In the genomic region with DNA sequence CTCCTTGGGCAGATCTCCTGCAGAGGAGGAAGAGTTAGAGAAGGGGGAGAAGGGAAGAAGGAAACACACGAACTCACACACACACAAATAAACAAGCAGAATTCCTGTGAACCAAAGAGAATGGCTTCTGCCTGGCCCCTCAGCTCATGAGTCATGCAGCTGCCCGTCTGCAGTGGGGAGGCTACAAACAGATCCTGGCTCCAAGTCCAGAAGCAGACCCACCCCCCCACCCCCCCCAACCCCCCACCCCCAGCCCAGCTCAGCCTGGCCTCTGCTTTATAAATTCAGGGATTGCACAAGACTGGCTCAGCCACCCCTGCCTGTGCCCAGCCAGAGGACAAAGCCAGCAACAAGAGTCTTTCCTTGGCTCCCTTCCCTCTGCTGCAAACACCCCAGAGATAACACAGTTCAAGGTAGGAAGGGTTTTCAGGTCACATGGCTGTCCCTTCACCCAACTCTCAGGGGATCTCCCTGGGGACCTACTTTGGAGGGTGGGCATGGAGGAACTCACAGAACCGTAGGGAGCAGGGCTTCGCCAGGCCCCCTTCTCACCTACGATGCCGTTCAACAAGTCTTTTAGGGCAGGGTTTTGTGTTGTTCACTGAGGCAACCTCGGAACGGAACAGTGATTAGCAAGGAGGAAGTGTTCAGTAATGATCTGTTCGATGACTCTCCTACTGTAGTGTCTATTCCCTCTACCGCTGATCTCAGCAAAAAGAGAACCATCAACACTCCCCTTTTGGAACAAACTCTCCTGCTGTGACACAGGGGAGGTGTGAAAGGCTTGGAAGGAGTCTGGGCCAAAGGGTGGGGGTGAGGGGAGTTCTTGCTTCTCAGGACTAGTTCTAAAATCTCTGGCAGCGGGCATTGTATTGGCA, we compare ENCODE assay signal across 8 cellular contexts. TPM values are rescaled to one million over a fixed set of nuclear protein-coding genes. Genes with fewer than 3 reads are reported as not detected.
DNase-seq lines count a peak whose midpoint lies in the region; ATAC-seq and TF ChIP-seq lines count a peak whose summit lies in the region.

No MANE protein-coding gene starts in this region.

- H3K4me3 Mint-ChIP-seq in chondrocyte (ENCODE audit: unreplicated experiment), result peak overlapping the region; percentile 48
- no peak overlapping the region for H3K4me3 Mint-ChIP-seq in T-cell
- H3K4me3 Mint-ChIP-seq in natural killer cell treated with Interleukin-12 subunit alpha and Interleukin-12 subunit beta and Interleukin-15 and Interleukin-18, amount 100 ng/mL, for 72 hours, result no peak overlapping the region

- H3K9me3 ChIP-seq in mesodermal cell (ENCODE audit: control insufficient read depth, low read length), result no peaks in the 10 kb centered on the region

- H3K27ac ChIP-seq in mesodermal cell (ENCODE audit: low read depth, low read length, severe bottlenecking), result peak overlapping the region; percentile 98

- H3K36me3 ChIP-seq in BJ (ENCODE audit: control insufficient read depth, insufficient read depth, low read length) (peaks cover 31% of the 10 kb centered on the region), mesodermal cell (ENCODE audit: control insufficient read depth, insufficient read depth, low read length) (peaks cover 46% of the 10 kb centered on the region)

- TF ChIP-seq CTCF in BJ (IDR thresholded peaks at IDR 0.05; ENCODE audit: insufficient read depth, low read depth, low read length) (no peak), chondrocyte (IDR thresholded peaks at IDR 0.05) (no peak)

- CTCF ChIA-PET in BJ (lab: Yijun Ruan, JAX) (interaction anchor here (1.4 to 3.2 kb wide), 4 partner anchors 51 to 241 kb away, joined by 3 to 13 read pairs (median 6); a partner anchor contains a TSS), T-cell (lab: Charles Lee) (no interaction called here)

- H3K27me3 Mint-ChIP-seq in chondrocyte (ENCODE audit: low read depth) (no peaks in the 10 kb centered on the region), T-cell (peaks cover 12 to 20% of the 10 kb centered on the region in 2 donors)
- no peaks in the 10 kb centered on the region for H3K27me3 Mint-ChIP-seq in natural killer cell treated with Interleukin-12 subunit alpha and Interleukin-12 subunit beta and Interleukin-15 and Interleukin-18, amount 100 ng/mL, for 72 hours

- H3K9me3 Mint-ChIP-seq in chondrocyte (ENCODE audit: low read depth) (no peaks in the 10 kb centered on the region), T-cell (no peaks in the 10 kb centered on the region)
- no peaks in the 10 kb centered on the region for H3K9me3 Mint-ChIP-seq in natural killer cell treated with Interleukin-12 subunit alpha and Interleukin-12 subunit beta and Interleukin-15 and Interleukin-18, amount 100 ng/mL, for 72 hours

- peaks cover 19% of the 10 kb centered on the region for H3K36me3 Mint-ChIP-seq in chondrocyte (ENCODE audit: low read depth)
- no peaks in the 10 kb centered on the region for H3K36me3 Mint-ChIP-seq in T-cell
- no peaks in the 10 kb centered on the region for H3K36me3 Mint-ChIP-seq in natural killer cell treated with Interleukin-12 subunit alpha and Interleukin-12 subunit beta and Interleukin-15 and Interleukin-18, amount 100 ng/mL, for 72 hours

- DNase-seq in BJ (ENCODE audit: low read depth) (peak; percentile 79), M059J (ENCODE audit: low read depth) (peak; percentile 93), chondrocyte (ENCODE audit: low spot score) (no peak), DMS114 treated with DMSO at 0.1 percent for 48 hours (lab: John Stamatoyannopoulos, UW; ENCODE audit: unreplicated experiment) (no peak), T-cell (no peak), NCI-H1092 treated with DMSO at 0.1 percent for 48 hours (lab: John Stamatoyannopoulos, UW) (no peak)
- DNase-seq in natural killer cell treated with Interleukin-12 subunit alpha and Interleukin-12 subunit beta and Interleukin-15 and Interleukin-18, amount 100 ng/mL, for 72 hours (ENCODE audit: low spot score), result no peak

- H3K4me1 Mint-ChIP-seq in chondrocyte (ENCODE audit: low read depth), result peaks cover 77% of the 10 kb centered on the region
- peaks cover 0 to 8% (median 2%) of the 10 kb centered on the region in 3 donors for H3K4me1 Mint-ChIP-seq in T-cell
- H3K4me1 Mint-ChIP-seq in natural killer cell treated with Interleukin-12 subunit alpha and Interleukin-12 subunit beta and Interleukin-15 and Interleukin-18, amount 100 ng/mL, for 72 hours (ENCODE audit: low read depth in 2 of 2), result peaks cover 0 to 13% of the 10 kb centered on the region in 2 donors

- POLR2A ChIA-PET in BJ (lab: Charles Lee) (interaction anchor here (0.6 to 1.4 kb wide), 3 partner anchors 9 to 1810 kb away, joined by 3 to 5 read pairs (median 4); no protein-coding TSS in a partner anchor), T-cell (lab: Charles Lee) (no interaction called here)

- H3K27ac Mint-ChIP-seq in chondrocyte (ENCODE audit: unreplicated experiment) (peak overlapping the region; percentile 96), T-cell (no peak overlapping the region)
- no peak overlapping the region for H3K27ac Mint-ChIP-seq in natural killer cell treated with Interleukin-12 subunit alpha and Interleukin-12 subunit beta and Interleukin-15 and Interleukin-18, amount 100 ng/mL, for 72 hours

- peak overlapping the region; percentile 4; the same call in 1 of the 2 replicates for H3K4me3 ChIP-seq in BJ (ENCODE audit: low read depth, low read length)
- H3K4me3 ChIP-seq in mesodermal cell (ENCODE audit: extremely low read depth, insufficient read depth, low read length, poor library complexity, severe bottlenecking), result peak overlapping the region; percentile 31

- 64 to 67% methylated on average over 3 to 4 of the region's 11 CpGs for WGBS in mesodermal cell (ENCODE audit: insufficient coverage in 2 of 2), 2 experiments

- H3K27me3 ChIP-seq in BJ (ENCODE audit: control insufficient read depth, insufficient read depth, low read length), result no peaks in the 10 kb centered on the region

- peaks cover 85% of the 10 kb centered on the region for H3K4me1 ChIP-seq in mesodermal cell (ENCODE audit: control insufficient read depth, insufficient read depth, low read length, poor library complexity, severe bottlenecking)

- no peak for ATAC-seq in T-cell (replicated peaks in 1 of 4)
- no peak for ATAC-seq in natural killer cell treated with Interleukin-12 subunit alpha and Interleukin-12 subunit beta and Interleukin-15 and Interleukin-18, amount 100 ng/mL, for 72 hours

RNA-seq across cellular contexts. Expression of gene RPL27A, which starts 35.5 kb away (rescaled TPM):
- 988 and 1,148 TPM in 2 replicates for polyA plus RNA-seq in BJ (2011; rRNA removed)
- polyA minus RNA-seq in BJ (2011; rRNA and poly(A)+ RNA removed), result 221 and 239 TPM in 2 replicates
- 728 and 753 TPM in 2 replicates for total RNA-seq in M059J (2014; rRNA removed; shearing (Covaris generic))
- total RNA-seq in chondrocyte (546 to 709 TPM (median 571 TPM) in 3 replicates), T-cell (1,000 to 10,000 TPM; 1,339 to 2,234 (median 1,487) TPM)
- polyA plus RNA-seq in mesodermal cell (2013, experiment 1 of 2), result 2,844 TPM
- polyA plus RNA-seq in mesodermal cell (2013, experiment 2 of 2), result 2,596 TPM
- total RNA-seq in natural killer cell treated with Interleukin-12 subunit alpha and Interleukin-12 subunit beta and Interleukin-15 and Interleukin-18, amount 100 ng/mL, for 72 hours, result 100 to 1,000 TPM; 504 to 846 TPM

RNA-seq across cellular contexts. Expression of gene TRIM66, which starts 35.6 kb away (rescaled TPM):
- polyA plus RNA-seq in BJ (2011; rRNA removed), result 4.2 and 5.6 TPM in 2 replicates
- polyA minus RNA-seq in BJ (2011; rRNA and poly(A)+ RNA removed), result 3.9 and 4.3 TPM in 2 replicates
- total RNA-seq in M059J (2014; rRNA removed; shearing (Covaris generic)), result 2.2 and 4.1 TPM in 2 replicates
- total RNA-seq in chondrocyte (5.3 to 7.2 TPM (median 5.9 TPM) in 3 replicates), T-cell (10 to 100 TPM; 17.9 to 23.5 (median 23.4) TPM)
- 4.3 TPM for polyA plus RNA-seq in mesodermal cell (2013, experiment 1 of 2)
- polyA plus RNA-seq in mesodermal cell (2013, experiment 2 of 2), result 3.9 TPM
- 10 to 100 TPM; 12.5 to 27.7 TPM for total RNA-seq in natural killer cell treated with Interleukin-12 subunit alpha and Interleukin-12 subunit beta and Interleukin-15 and Interleukin-18, amount 100 ng/mL, for 72 hours

Comparison
In these comparisons a context has a peak if more than half of its experiments do, and no peak if none do; other contexts are left out.
1. DNase-seq: peak in BJ (single experiment) and M059J (single experiment); none in chondrocyte (single experiment), DMS114 treated with DMSO at 0.1 percent for 48 hours (single experiment), T-cell (0 of 34), NCI-H1092 treated with DMSO at 0.1 percent for 48 hours (single experiment) and natural killer cell treated with Interleukin-12 subunit alpha and Interleukin-12 subunit beta and Interleukin-15 and Interleukin-18, amount 100 ng/mL, for 72 hours (single experiment).